Comparison of ENCODE assay signal across 18 cellular contexts in genomic region chr16:56775162-56775561, GRCh38. TPM values are rescaled to one million over a fixed set of nuclear protein-coding genes. Genes with fewer than 3 reads are reported as not detected.
DNase-seq lines count a peak whose midpoint lies in the region; ATAC-seq, FAIRE-seq and TF ChIP-seq lines count a peak whose summit lies in the region.
"Had no signal": no experiment of that assay in that cellular context is flagged by ENCODE, and none has a peak within 500 bp of the region (broad histone marks: within the 10 kb centered on the region; RNA-seq: fewer than 3 reads in every experiment).

No MANE protein-coding gene starts in this region.

- H3K9me3 ChIP-seq in A549 (no peaks in the 10 kb centered on the region), neural progenitor cell (ENCODE audit: low read depth) (no peaks in the 10 kb centered on the region)
- H3K9me3 ChIP-seq: BE2C, Caco-2 had no signal

- TF ChIP-seq CTCF in A549 (IDR thresholded peaks at IDR 0.05) (no peak), GM23338 (conservative IDR thresholded peaks at IDR 0.05; ENCODE audit: low read depth in 2 of 2) (no peak), neural progenitor cell (IDR thresholded peaks at IDR 0.05) (no peak)

- no peak for TF ChIP-seq RAD21 in A549 (conservative IDR thresholded peaks at IDR 0.05 in 1 of 2, IDR thresholded peaks at IDR 0.05 in 1 of 2)

- H3K79me2 ChIP-seq in GM23338 (replicated peaks; ENCODE audit: insufficient read depth) (peaks cover 83% of the 10 kb centered on the region), neural progenitor cell (ENCODE audit: low read depth) (peaks cover 59% of the 10 kb centered on the region)

- CTCF ChIA-PET in A549 (lab: Yijun Ruan, JAX), result interaction anchor here (0.7 to 3.2 kb wide), 5 partner anchors 9 to 348 kb away, joined by 3 to 11 read pairs (median 4); no protein-coding TSS in a partner anchor

- no peaks in the 10 kb centered on the region for H3F3A ChIP-seq in GM23338 (replicated peaks; ENCODE audit: low read depth)
- H3F3A ChIP-seq in neural progenitor cell (ENCODE audit: low read depth), result peaks cover 9% of the 10 kb centered on the region

- H3K36me3 ChIP-seq in GM23338 (ENCODE audit: insufficient read depth) (no peaks in the 10 kb centered on the region), neural progenitor cell (no peaks in the 10 kb centered on the region)
- H3K36me3 ChIP-seq: BE2C had no signal

- H3K4me1 ChIP-seq in A549 (no peaks in the 10 kb centered on the region), GM23338 (ENCODE audit: insufficient read depth) (peaks cover 22% of the 10 kb centered on the region), neural progenitor cell (peaks cover 53% of the 10 kb centered on the region)
- H3K4me1 ChIP-seq: BE2C, Caco-2 had no signal

- H3K27ac Mint-ChIP-seq in GM23338, result no peak overlapping the region; the same call in 1 of the 2 replicates
- no peak overlapping the region for H3K27ac Mint-ChIP-seq in neural progenitor cell
- H3K27ac Mint-ChIP-seq: CD4-positive, alpha-beta T cell had no signal

- no peak overlapping the region for H3K9ac ChIP-seq in neural progenitor cell

- H3K4me3 ChIP-seq in A549 (no peak overlapping the region), GM23338 (no peak overlapping the region), neural progenitor cell (no peak overlapping the region)

- H3K4me1 Mint-ChIP-seq in GM23338, result peaks cover 56% of the 10 kb centered on the region
- peaks cover 12% of the 10 kb centered on the region for H3K4me1 Mint-ChIP-seq in neural progenitor cell

- TF ChIP-seq EP300 in A549 (IDR thresholded peaks at IDR 0.05), result no peak

- WGBS in A549 (ENCODE audit: missing lambda C conversion rate), result 79% methylated on average over 4 of the region's 4 CpGs

- H3K4me2 ChIP-seq in A549, result no peak overlapping the region
- 0 out of 2 replicates have a peak overlapping the region, but pooled peaks have one; percentile 2 for H3K4me2 ChIP-seq in GM23338
- peak overlapping the region; percentile 7 for H3K4me2 ChIP-seq in neural progenitor cell

- FAIRE-seq in A549 (lab: Jason Lieb, UNC), result no peak
- FAIRE-seq: D721Med, HTR-8/SVneo had no signal

- DNase-seq in A549 (ENCODE audit: low read depth in 1 of 2, low spot score in 1 of 2) (no peak), GM23338 (ENCODE audit: low spot score) (no peak), NCI-H524 (lab: John Stamatoyannopoulos, UW) (peak; percentile 65 to 93), neural progenitor cell (ENCODE audit: low spot score) (no peak), NCI-H1930 (lab: John Stamatoyannopoulos, UW) (no peak), T-helper 9 cell (no peak)
- DNase-seq: ACHN; BE2C; C1 segment of cervical spinal cord; Caco-2; CD4-positive, alpha-beta T cell; DMS79 treated with DMSO at 0.1 percent for 48 hours; GF-D8; GOT3; H7 had no signal

- peaks cover 9% of the 10 kb centered on the region; the same call in 1 of the 2 replicates for H4K20me1 ChIP-seq in GM23338 (replicated peaks; ENCODE audit: insufficient read depth)
- peaks cover 21% of the 10 kb centered on the region for H4K20me1 ChIP-seq in neural progenitor cell (ENCODE audit: low read depth)

- no peaks in the 10 kb centered on the region for H3K9me2 ChIP-seq in GM23338 (ENCODE audit: insufficient read depth)

- H3K27ac ChIP-seq in A549 (no peak overlapping the region), GM23338 (ENCODE audit: low read depth) (no peak overlapping the region), neural progenitor cell (no peak overlapping the region)

- POLR2A ChIA-PET in A549 (lab: Yijun Ruan, JAX), result no interaction called here

- H3K27me3 ChIP-seq in GM23338 (ENCODE audit: insufficient read depth) (no peaks in the 10 kb centered on the region), neural progenitor cell (no peaks in the 10 kb centered on the region)
- H3K27me3 ChIP-seq: BE2C had no signal

- peaks cover 2% of the 10 kb centered on the region for H3K27me3 Mint-ChIP-seq in GM23338 (ENCODE audit: insufficient read depth, low read depth, poor library complexity)
- H3K27me3 Mint-ChIP-seq in neural progenitor cell (ENCODE audit: insufficient read depth, low read depth), result no peaks in the 10 kb centered on the region
- H3K27me3 Mint-ChIP-seq: CD4-positive, alpha-beta T cell had no signal

- H3K4me3 Mint-ChIP-seq in GM23338 (no peak overlapping the region), neural progenitor cell (no peak overlapping the region)
- H3K4me3 Mint-ChIP-seq: CD4-positive, alpha-beta T cell had no signal

- H3K36me3 Mint-ChIP-seq in GM23338 (ENCODE audit: low read depth) (no peaks in the 10 kb centered on the region), neural progenitor cell (no peaks in the 10 kb centered on the region)

- H3K9me3 Mint-ChIP-seq in GM23338 (no peaks in the 10 kb centered on the region), neural progenitor cell (no peaks in the 10 kb centered on the region)
- H3K9me3 Mint-ChIP-seq: CD4-positive, alpha-beta T cell had no signal

- no peak for ATAC-seq in A549
- ATAC-seq in GM23338, result no peak
- ATAC-seq: HCT116 had no signal

- H2AFZ ChIP-seq in GM23338 (no peak overlapping the region), neural progenitor cell (replicated peaks) (no peak overlapping the region)

- no peak for TF ChIP-seq POLR2A in A549 (IDR thresholded peaks at IDR 0.05; ENCODE audit: low read length)

TF ChIP-seq in A549, 52 proteins besides CTCF, POLR2A, EP300 and RAD21:
- TF ChIP-seq MAFK (IDR thresholded peaks at IDR 0.05; ENCODE audit: partially characterized antibody) (peak; percentile 32), REST (IDR thresholded peaks at IDR 0.05) (no peak)

TF ChIP-seq in GM23338, 12 proteins besides CTCF, POLR2A, EP300 and RAD21 (continues in another document):
- TF ChIP-seq EZH2phosphoT487 (IDR thresholded peaks at IDR 0.05; ENCODE audit: unreplicated experiment) (no peak), POLR2AphosphoS5 (IDR thresholded peaks at IDR 0.05; ENCODE audit: low read depth) (no peak), ZNF331 (CRISPR knock-in tag; IDR thresholded peaks at IDR 0.05; ENCODE audit: low read depth) (no peak)

RNA-seq across cellular contexts. Expression of gene NUP93, which starts 45.2 kb away (rescaled TPM):
- 91.4 and 97.5 TPM in 2 replicates for polyA plus RNA-seq in A549 (2011; rRNA removed)
- polyA plus RNA-seq in A549 (2012; cell fraction: cytosol; rRNA removed), result 106 and 112 TPM in 2 replicates
- polyA plus RNA-seq in A549 (2012; cell fraction: nucleus; rRNA removed), result 131 and 162 TPM in 2 replicates
- polyA plus RNA-seq in A549 (2017; fragmentation: RNase III; extraction: RNeasy Plus Mini Kit Qiagen cat#74134 plus additional on column Dnase treatment), result 82.5 to 88.9 TPM (median 87.3 TPM) in 3 replicates
- 144 and 169 TPM in 2 replicates for polyA minus RNA-seq in A549 (2011; rRNA and poly(A)+ RNA removed)
- 166 and 187 TPM in 2 replicates for total RNA-seq in GM23338 (2014; rRNA removed; shearing (Covaris generic))
- polyA plus RNA-seq in GM23338 (2016; fragmentation: Nextera tagmentation; extraction: Ambion mirVana), result 139 and 144 TPM in 2 replicates
- 116 and 128 TPM in 2 replicates for total RNA-seq in neural progenitor cell (ENCODE audit: low replicate concordance)

Comparison
In these comparisons a context has a peak if more than half of its experiments do, and no peak if none do; other contexts are left out.
1. DNase-seq: peak in NCI-H524 (2 of 2); none in A549 (0 of 2), GM23338 (single experiment), neural progenitor cell (single experiment), NCI-H1930 (0 of 2) and T-helper 9 cell (single experiment).